In the genomic region with DNA sequence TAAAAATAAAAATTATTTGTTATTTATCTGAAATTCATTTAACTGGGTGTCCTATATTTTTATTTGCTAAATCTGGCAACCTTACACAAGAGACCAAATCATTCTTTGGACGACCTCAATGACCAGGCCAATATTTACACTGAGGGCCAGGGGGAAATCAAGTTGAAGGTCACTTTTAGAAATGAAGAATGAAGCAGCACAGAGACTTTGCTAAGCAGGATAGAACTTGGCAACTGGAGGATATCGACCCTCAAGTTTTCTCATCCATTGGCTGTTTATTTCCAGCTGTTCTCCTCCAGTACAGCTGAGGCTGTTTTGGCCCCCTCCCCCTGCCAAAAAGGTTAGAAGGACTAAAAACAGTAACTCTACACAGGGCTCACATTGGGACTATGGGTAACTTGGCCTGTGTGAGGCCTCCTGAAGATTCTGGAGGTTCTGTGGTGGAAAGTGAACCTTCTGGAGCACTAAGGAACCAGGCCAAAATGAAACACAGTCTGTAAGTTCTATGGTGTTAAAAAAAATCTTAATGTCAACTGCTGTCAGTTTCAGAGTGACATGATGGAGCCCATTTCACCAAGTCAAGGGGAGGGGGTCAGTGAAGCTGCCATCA, we compare ENCODE assay signal across 1 cellular context.
A peak's percentile ranks its signal among the peaks of the same experiment; 100 is the strongest.
TF ChIP-seq lines count a peak whose summit lies in the region.

No MANE protein-coding gene starts in this region.

TF ChIP-seq in HepG2, 621 proteins besides CTCF, POLR2A, EP300 and RAD21 (continued from another document and continues in another):
- TF ChIP-seq, protein P1, sequence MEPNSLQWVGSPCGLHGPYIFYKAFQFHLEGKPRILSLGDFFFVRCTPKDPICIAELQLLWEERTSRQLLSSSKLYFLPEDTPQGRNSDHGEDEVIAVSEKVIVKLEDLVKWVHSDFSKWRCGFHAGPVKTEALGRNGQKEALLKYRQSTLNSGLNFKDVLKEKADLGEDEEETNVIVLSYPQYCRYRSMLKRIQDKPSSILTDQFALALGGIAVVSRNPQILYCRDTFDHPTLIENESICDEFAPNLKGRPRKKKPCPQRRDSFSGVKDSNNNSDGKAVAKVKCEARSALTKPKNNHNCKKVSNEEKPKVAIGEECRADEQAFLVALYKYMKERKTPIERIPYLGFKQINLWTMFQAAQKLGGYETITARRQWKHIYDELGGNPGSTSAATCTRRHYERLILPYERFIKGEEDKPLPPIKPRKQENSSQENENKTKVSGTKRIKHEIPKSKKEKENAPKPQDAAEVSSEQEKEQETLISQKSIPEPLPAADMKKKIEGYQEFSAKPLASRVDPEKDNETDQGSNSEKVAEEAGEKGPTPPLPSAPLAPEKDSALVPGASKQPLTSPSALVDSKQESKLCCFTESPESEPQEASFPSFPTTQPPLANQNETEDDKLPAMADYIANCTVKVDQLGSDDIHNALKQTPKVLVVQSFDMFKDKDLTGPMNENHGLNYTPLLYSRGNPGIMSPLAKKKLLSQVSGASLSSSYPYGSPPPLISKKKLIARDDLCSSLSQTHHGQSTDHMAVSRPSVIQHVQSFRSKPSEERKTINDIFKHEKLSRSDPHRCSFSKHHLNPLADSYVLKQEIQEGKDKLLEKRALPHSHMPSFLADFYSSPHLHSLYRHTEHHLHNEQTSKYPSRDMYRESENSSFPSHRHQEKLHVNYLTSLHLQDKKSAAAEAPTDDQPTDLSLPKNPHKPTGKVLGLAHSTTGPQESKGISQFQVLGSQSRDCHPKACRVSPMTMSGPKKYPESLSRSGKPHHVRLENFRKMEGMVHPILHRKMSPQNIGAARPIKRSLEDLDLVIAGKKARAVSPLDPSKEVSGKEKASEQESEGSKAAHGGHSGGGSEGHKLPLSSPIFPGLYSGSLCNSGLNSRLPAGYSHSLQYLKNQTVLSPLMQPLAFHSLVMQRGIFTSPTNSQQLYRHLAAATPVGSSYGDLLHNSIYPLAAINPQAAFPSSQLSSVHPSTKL (CRISPR knock-in tag; IDR thresholded peaks at IDR 0.05) = peak; percentile 98
- TF ChIP-seq BRCA1 (CRISPR knock-in tag; IDR thresholded peaks at IDR 0.05) = no peak
- TF ChIP-seq, protein P2, sequence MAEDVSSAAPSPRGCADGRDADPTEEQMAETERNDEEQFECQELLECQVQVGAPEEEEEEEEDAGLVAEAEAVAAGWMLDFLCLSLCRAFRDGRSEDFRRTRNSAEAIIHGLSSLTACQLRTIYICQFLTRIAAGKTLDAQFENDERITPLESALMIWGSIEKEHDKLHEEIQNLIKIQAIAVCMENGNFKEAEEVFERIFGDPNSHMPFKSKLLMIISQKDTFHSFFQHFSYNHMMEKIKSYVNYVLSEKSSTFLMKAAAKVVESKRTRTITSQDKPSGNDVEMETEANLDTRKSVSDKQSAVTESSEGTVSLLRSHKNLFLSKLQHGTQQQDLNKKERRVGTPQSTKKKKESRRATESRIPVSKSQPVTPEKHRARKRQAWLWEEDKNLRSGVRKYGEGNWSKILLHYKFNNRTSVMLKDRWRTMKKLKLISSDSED (CRISPR knock-in tag; IDR thresholded peaks at IDR 0.05) = no peak
- TF ChIP-seq, protein P3, sequence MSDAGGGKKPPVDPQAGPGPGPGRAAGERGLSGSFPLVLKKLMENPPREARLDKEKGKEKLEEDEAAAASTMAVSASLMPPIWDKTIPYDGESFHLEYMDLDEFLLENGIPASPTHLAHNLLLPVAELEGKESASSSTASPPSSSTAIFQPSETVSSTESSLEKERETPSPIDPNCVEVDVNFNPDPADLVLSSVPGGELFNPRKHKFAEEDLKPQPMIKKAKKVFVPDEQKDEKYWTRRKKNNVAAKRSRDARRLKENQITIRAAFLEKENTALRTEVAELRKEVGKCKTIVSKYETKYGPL (CRISPR knock-in tag; IDR thresholded peaks at IDR 0.05) = no peak
- TF ChIP-seq ZBTB38 (CRISPR knock-in tag; IDR thresholded peaks at IDR 0.05) = no peak
- TF ChIP-seq, protein P4, sequence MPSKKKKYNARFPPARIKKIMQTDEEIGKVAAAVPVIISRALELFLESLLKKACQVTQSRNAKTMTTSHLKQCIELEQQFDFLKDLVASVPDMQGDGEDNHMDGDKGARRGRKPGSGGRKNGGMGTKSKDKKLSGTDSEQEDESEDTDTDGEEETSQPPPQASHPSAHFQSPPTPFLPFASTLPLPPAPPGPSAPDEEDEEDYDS (CRISPR knock-in tag; IDR thresholded peaks at IDR 0.05) = no peak
- no peak for TF ChIP-seq SNRNP70 (IDR thresholded peaks at IDR 0.05; ENCODE audit: low read depth, low read length)
- TF ChIP-seq TMF1 (CRISPR knock-in tag; IDR thresholded peaks at IDR 0.05; ENCODE audit: low read depth) = no peak
- TF ChIP-seq GATAD2A (CRISPR knock-in tag; IDR thresholded peaks at IDR 0.05) = peak; percentile 99
- TF ChIP-seq HOXD1 (CRISPR knock-in tag; IDR thresholded peaks at IDR 0.05) = no peak
- no peak for TF ChIP-seq JUN (CRISPR knock-in tag; IDR thresholded peaks at IDR 0.05)
- TF ChIP-seq, protein P5, sequence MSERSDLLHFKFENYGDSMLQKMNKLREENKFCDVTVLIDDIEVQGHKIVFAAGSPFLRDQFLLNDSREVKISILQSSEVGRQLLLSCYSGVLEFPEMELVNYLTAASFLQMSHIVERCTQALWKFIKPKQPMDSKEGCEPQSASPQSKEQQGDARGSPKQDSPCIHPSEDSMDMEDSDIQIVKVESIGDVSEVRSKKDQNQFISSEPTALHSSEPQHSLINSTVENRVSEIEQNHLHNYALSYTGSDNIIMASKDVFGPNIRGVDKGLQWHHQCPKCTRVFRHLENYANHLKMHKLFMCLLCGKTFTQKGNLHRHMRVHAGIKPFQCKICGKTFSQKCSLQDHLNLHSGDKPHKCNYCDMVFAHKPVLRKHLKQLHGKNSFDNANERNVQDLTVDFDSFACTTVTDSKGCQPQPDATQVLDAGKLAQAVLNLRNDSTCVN (CRISPR knock-in tag; IDR thresholded peaks at IDR 0.05; ENCODE audit: borderline replicate concordance) = no peak
- peak; percentile 97 for TF ChIP-seq HMG20B (CRISPR knock-in tag; conservative IDR thresholded peaks at IDR 0.05)
- TF ChIP-seq ZBTB8A (CRISPR knock-in tag; IDR thresholded peaks at IDR 0.05; ENCODE audit: borderline replicate concordance, low read depth) = no peak
- TF ChIP-seq, protein P6, sequence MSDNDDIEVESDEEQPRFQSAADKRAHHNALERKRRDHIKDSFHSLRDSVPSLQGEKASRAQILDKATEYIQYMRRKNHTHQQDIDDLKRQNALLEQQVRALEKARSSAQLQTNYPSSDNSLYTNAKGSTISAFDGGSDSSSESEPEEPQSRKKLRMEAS (IDR thresholded peaks at IDR 0.05) = peak; percentile 44; the same call in 1 of the 2 replicates
- peak; percentile 46 for TF ChIP-seq ASH2L (IDR thresholded peaks at IDR 0.05; ENCODE audit: insufficient read length, low read depth, low read length)
- no peak for TF ChIP-seq FOXM1 (CRISPR knock-in tag; IDR thresholded peaks at IDR 0.05)
- no peak for TF ChIP-seq ZNF709 (CRISPR knock-in tag; IDR thresholded peaks at IDR 0.05)
- TF ChIP-seq ZNF589 (CRISPR knock-in tag; conservative IDR thresholded peaks at IDR 0.05) = no peak
- no peak; the same call in 1 of the 2 replicates for TF ChIP-seq TBX2 (CRISPR knock-in tag; IDR thresholded peaks at IDR 0.05; ENCODE audit: borderline replicate concordance)
- peak; percentile 24; the same call in 1 of the 2 replicates for TF ChIP-seq ELF1 (CRISPR knock-in tag; IDR thresholded peaks at IDR 0.05)
- no peak for TF ChIP-seq SRSF4 (IDR thresholded peaks at IDR 0.05; ENCODE audit: low read depth, low read length, poor library complexity, severe bottlenecking)
- no peak for TF ChIP-seq ZNF143 (CRISPR knock-in tag; IDR thresholded peaks at IDR 0.05)
- TF ChIP-seq, protein P7, sequence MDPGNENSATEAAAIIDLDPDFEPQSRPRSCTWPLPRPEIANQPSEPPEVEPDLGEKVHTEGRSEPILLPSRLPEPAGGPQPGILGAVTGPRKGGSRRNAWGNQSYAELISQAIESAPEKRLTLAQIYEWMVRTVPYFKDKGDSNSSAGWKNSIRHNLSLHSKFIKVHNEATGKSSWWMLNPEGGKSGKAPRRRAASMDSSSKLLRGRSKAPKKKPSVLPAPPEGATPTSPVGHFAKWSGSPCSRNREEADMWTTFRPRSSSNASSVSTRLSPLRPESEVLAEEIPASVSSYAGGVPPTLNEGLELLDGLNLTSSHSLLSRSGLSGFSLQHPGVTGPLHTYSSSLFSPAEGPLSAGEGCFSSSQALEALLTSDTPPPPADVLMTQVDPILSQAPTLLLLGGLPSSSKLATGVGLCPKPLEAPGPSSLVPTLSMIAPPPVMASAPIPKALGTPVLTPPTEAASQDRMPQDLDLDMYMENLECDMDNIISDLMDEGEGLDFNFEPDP (CRISPR knock-in tag; conservative IDR thresholded peaks at IDR 0.05) = no peak
- TF ChIP-seq ZNF556 (CRISPR knock-in tag; IDR thresholded peaks at IDR 0.05; ENCODE audit: borderline replicate concordance) = peak; percentile 57; the same call in 1 of the 2 replicates
- TF ChIP-seq CBFB (CRISPR knock-in tag; IDR thresholded peaks at IDR 0.05) = peak; percentile 78; the same call in 1 of the 2 replicates
- TF ChIP-seq ZNF598 (CRISPR knock-in tag; IDR thresholded peaks at IDR 0.05; ENCODE audit: borderline replicate concordance) = no peak
- no peak for TF ChIP-seq ZNF629 (CRISPR knock-in tag; conservative IDR thresholded peaks at IDR 0.05)
- 0 out of 2 replicates have a peak, but pooled peaks have one; percentile 34 for TF ChIP-seq ZSCAN22 (CRISPR knock-in tag; IDR thresholded peaks at IDR 0.05)
- no peak for TF ChIP-seq ATM (IDR thresholded peaks at IDR 0.05; ENCODE audit: borderline replicate concordance)
- 0 out of 2 replicates have a peak, but pooled peaks have one; percentile 69 for TF ChIP-seq TSC22D2 (CRISPR knock-in tag; IDR thresholded peaks at IDR 0.05; ENCODE audit: borderline replicate concordance)
- TF ChIP-seq, protein P8, sequence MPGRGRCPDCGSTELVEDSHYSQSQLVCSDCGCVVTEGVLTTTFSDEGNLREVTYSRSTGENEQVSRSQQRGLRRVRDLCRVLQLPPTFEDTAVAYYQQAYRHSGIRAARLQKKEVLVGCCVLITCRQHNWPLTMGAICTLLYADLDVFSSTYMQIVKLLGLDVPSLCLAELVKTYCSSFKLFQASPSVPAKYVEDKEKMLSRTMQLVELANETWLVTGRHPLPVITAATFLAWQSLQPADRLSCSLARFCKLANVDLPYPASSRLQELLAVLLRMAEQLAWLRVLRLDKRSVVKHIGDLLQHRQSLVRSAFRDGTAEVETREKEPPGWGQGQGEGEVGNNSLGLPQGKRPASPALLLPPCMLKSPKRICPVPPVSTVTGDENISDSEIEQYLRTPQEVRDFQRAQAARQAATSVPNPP (CRISPR knock-in tag; IDR thresholded peaks at IDR 0.05) = 0 out of 2 replicates have a peak, but pooled peaks have one; percentile 44
- TF ChIP-seq SOX13 (IDR thresholded peaks at IDR 0.05) = 0 out of 2 replicates have a peak, but pooled peaks have one; percentile 37
- peak in 1 of 2 experiments; percentile 88; a peak in 2 of 4 replicates for TF ChIP-seq SOX13 (CRISPR knock-in tag; conservative IDR thresholded peaks at IDR 0.05 in 1 of 2, IDR thresholded peaks at IDR 0.05 in 1 of 2)
- peak; percentile 57; the same call in 1 of the 2 replicates for TF ChIP-seq ZNF430 (CRISPR knock-in tag; IDR thresholded peaks at IDR 0.05)
- TF ChIP-seq, protein P9, sequence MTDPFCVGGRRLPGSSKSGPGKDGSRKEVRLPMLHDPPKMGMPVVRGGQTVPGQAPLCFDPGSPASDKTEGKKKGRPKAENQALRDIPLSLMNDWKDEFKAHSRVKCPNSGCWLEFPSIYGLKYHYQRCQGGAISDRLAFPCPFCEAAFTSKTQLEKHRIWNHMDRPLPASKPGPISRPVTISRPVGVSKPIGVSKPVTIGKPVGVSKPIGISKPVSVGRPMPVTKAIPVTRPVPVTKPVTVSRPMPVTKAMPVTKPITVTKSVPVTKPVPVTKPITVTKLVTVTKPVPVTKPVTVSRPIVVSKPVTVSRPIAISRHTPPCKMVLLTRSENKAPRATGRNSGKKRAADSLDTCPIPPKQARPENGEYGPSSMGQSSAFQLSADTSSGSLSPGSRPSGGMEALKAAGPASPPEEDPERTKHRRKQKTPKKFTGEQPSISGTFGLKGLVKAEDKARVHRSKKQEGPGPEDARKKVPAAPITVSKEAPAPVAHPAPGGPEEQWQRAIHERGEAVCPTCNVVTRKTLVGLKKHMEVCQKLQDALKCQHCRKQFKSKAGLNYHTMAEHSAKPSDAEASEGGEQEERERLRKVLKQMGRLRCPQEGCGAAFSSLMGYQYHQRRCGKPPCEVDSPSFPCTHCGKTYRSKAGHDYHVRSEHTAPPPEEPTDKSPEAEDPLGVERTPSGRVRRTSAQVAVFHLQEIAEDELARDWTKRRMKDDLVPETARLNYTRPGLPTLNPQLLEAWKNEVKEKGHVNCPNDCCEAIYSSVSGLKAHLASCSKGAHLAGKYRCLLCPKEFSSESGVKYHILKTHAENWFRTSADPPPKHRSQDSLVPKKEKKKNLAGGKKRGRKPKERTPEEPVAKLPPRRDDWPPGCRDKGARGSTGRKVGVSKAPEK (CRISPR knock-in tag; IDR thresholded peaks at IDR 0.05; ENCODE audit: borderline replicate concordance) = 0 out of 2 replicates have a peak, but pooled peaks have one; percentile 75
- TF ChIP-seq, protein P10, sequence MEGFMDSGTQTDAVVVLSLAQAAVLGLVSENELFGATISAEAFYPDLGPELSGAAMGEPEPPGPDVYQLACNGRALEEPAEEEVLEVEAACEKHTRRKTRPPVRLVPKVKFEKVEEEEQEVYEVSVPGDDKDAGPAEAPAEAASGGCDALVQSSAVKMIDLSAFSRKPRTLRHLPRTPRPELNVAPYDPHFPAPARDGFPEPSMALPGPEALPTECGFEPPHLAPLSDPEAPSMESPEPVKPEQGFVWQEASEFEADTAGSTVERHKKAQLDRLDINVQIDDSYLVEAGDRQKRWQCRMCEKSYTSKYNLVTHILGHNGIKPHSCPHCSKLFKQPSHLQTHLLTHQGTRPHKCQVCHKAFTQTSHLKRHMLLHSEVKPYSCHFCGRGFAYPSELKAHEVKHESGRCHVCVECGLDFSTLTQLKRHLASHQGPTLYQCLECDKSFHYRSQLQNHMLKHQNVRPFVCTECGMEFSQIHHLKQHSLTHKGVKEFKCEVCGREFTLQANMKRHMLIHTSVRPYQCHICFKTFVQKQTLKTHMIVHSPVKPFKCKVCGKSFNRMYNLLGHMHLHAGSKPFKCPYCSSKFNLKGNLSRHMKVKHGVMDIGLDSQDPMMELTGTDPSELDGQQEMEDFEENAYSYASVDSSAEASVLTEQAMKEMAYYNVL (CRISPR knock-in tag; IDR thresholded peaks at IDR 0.05; ENCODE audit: borderline replicate concordance) = peak; percentile 37; the same call in 1 of the 2 replicates
- no peak for TF ChIP-seq ZNF20 (CRISPR knock-in tag; IDR thresholded peaks at IDR 0.05)
- TF ChIP-seq YEATS2 (CRISPR knock-in tag; IDR thresholded peaks at IDR 0.05; ENCODE audit: borderline replicate concordance) = no peak
- no peak for TF ChIP-seq PHB2 (IDR thresholded peaks at IDR 0.05; ENCODE audit: partially characterized antibody)
- TF ChIP-seq BORCS8-MEF2B (CRISPR knock-in tag; IDR thresholded peaks at IDR 0.05) = no peak
- TF ChIP-seq FOXK2 (IDR thresholded peaks at IDR 0.05) = no peak
- peak; percentile 29; the same call in 1 of the 2 replicates for TF ChIP-seq HOXA3 (CRISPR knock-in tag; IDR thresholded peaks at IDR 0.05)
- TF ChIP-seq, protein P11, sequence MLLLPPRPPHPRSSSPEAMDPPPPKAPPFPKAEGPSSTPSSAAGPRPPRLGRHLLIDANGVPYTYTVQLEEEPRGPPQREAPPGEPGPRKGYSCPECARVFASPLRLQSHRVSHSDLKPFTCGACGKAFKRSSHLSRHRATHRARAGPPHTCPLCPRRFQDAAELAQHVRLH (CRISPR knock-in tag; IDR thresholded peaks at IDR 0.05; ENCODE audit: borderline replicate concordance, low read depth) = 0 out of 2 replicates have a peak, but pooled peaks have one; percentile 31
